ENCODE assay signal across 1 cellular context in genomic region chr1:174999216-174999925, GRCh38.
A peak's percentile ranks its signal among the peaks of the same experiment; 100 is the strongest.
TF ChIP-seq lines count a peak whose summit lies in the region.

No MANE protein-coding gene starts in this region.

TF ChIP-seq in HepG2, 621 proteins besides CTCF, POLR2A, EP300 and RAD21 (continued from another document and continues in another):
- TF ChIP-seq NFAT5 (CRISPR knock-in tag; IDR thresholded peaks at IDR 0.05) (no peak), SKIL (CRISPR knock-in tag; IDR thresholded peaks at IDR 0.05; ENCODE audit: borderline replicate concordance) (0 out of 2 replicates have a peak, but pooled peaks have one; percentile 24), ZNF878 (CRISPR knock-in tag; IDR thresholded peaks at IDR 0.05) (0 out of 2 replicates have a peak, but pooled peaks have one; percentile 9), ZBTB8A (CRISPR knock-in tag; IDR thresholded peaks at IDR 0.05; ENCODE audit: borderline replicate concordance, low read depth) (no peak), EEA1 (CRISPR knock-in tag; IDR thresholded peaks at IDR 0.05; ENCODE audit: borderline replicate concordance) (no peak), CREB3 (CRISPR knock-in tag; IDR thresholded peaks at IDR 0.05) (no peak), HOXD1 (CRISPR knock-in tag; IDR thresholded peaks at IDR 0.05) (no peak), MLXIP (CRISPR knock-in tag; IDR thresholded peaks at IDR 0.05; ENCODE audit: borderline replicate concordance) (no peak), KAT7 (CRISPR knock-in tag; IDR thresholded peaks at IDR 0.05; ENCODE audit: borderline replicate concordance) (peak; percentile 82; the same call in 1 of the 2 replicates), ZZZ3 (CRISPR knock-in tag; IDR thresholded peaks at IDR 0.05; ENCODE audit: borderline replicate concordance) (peak; percentile 76; the same call in 1 of the 2 replicates), MYPOP (CRISPR knock-in tag; IDR thresholded peaks at IDR 0.05) (no peak; the same call in 1 of the 2 replicates), RXRB (CRISPR knock-in tag; IDR thresholded peaks at IDR 0.05; ENCODE audit: borderline replicate concordance) (peak; percentile 45; the same call in 1 of the 2 replicates), ZNF367 (CRISPR knock-in tag; IDR thresholded peaks at IDR 0.05; ENCODE audit: borderline replicate concordance) (no peak), KLF13 (CRISPR knock-in tag; IDR thresholded peaks at IDR 0.05) (no peak), MEF2D (CRISPR knock-in tag; IDR thresholded peaks at IDR 0.05) (0 out of 2 replicates have a peak, but pooled peaks have one; percentile 31), ZNF512B (CRISPR knock-in tag; IDR thresholded peaks at IDR 0.05; ENCODE audit: borderline replicate concordance) (no peak), ZNF746 (CRISPR knock-in tag; IDR thresholded peaks at IDR 0.05) (no peak), ZNF30 (CRISPR knock-in tag; IDR thresholded peaks at IDR 0.05) (no peak; the same call in 1 of the 2 replicates), ZNF672 (CRISPR knock-in tag; IDR thresholded peaks at IDR 0.05) (no peak), ZNF136 (CRISPR knock-in tag; IDR thresholded peaks at IDR 0.05; ENCODE audit: low read depth) (0 out of 2 replicates have a peak, but pooled peaks have one; percentile 40), POLR2G (IDR thresholded peaks at IDR 0.05; ENCODE audit: low read depth, low read length) (peak; percentile 98), MIER2 (CRISPR knock-in tag; IDR thresholded peaks at IDR 0.05) (peak; percentile 63), PLSCR1 (CRISPR knock-in tag; IDR thresholded peaks at IDR 0.05; ENCODE audit: borderline replicate concordance) (no peak), SRSF4 (IDR thresholded peaks at IDR 0.05; ENCODE audit: low read depth, low read length, poor library complexity, severe bottlenecking) (no peak), HMGXB4 (CRISPR knock-in tag; IDR thresholded peaks at IDR 0.05; ENCODE audit: borderline replicate concordance in 1 of 2, low read depth in 1 of 2) (peak; percentile 32 to 61; a peak in 3 of 4 replicates), GATAD1 (CRISPR knock-in tag; IDR thresholded peaks at IDR 0.05) (peak; percentile 95), E2F1 (CRISPR knock-in tag; IDR thresholded peaks at IDR 0.05) (no peak; the same call in 1 of the 2 replicates), CREBL2 (CRISPR knock-in tag; IDR thresholded peaks at IDR 0.05; ENCODE audit: borderline replicate concordance) (no peak), ZNF615 (CRISPR knock-in tag; IDR thresholded peaks at IDR 0.05; ENCODE audit: borderline replicate concordance) (no peak), HDAC2 (CRISPR knock-in tag; IDR thresholded peaks at IDR 0.05) (peak; percentile 50; the same call in 1 of the 2 replicates), ZNF639 (CRISPR knock-in tag; conservative IDR thresholded peaks at IDR 0.05) (peak; percentile 78; the same call in 1 of the 2 replicates), YEATS2 (CRISPR knock-in tag; IDR thresholded peaks at IDR 0.05; ENCODE audit: borderline replicate concordance) (peak; percentile 97), NFKB2 (CRISPR knock-in tag; IDR thresholded peaks at IDR 0.05; ENCODE audit: borderline replicate concordance) (no peak), ZNF292 (CRISPR knock-in tag; IDR thresholded peaks at IDR 0.05; ENCODE audit: borderline replicate concordance, low read depth) (no peak; the same call in 1 of the 2 replicates), ZC3H4 (CRISPR knock-in tag; IDR thresholded peaks at IDR 0.05; ENCODE audit: borderline replicate concordance) (peak; percentile 8), ZMAT3 (CRISPR knock-in tag; conservative IDR thresholded peaks at IDR 0.05) (0 out of 2 replicates have a peak, but pooled peaks have one; percentile 10)
